26 cellular contexts compared by ENCODE assay signal in genomic region chrX:47507204-47507878, GRCh38.
"Had no signal": no experiment of that assay in that cellular context is flagged by ENCODE, and none has a peak within 500 bp of the region (broad histone marks: within the 10 kb centered on the region; RNA-seq: fewer than 3 reads in every experiment).

No MANE protein-coding gene starts in this region.

- H3K27me3 ChIP-seq: colonic mucosa had no signal

- H3K4me3 ChIP-seq: adrenal gland, breast epithelium, colonic mucosa had no signal

- H3K27ac ChIP-seq: adrenal gland, breast epithelium, colonic mucosa, RWPE1 had no signal

- H3K4me1 ChIP-seq: adrenal gland, breast epithelium, colonic mucosa had no signal

- H3K9me3 Mint-ChIP-seq: activated naive CD8-positive, alpha-beta T cell treated with anti-CD3 and anti-CD28 coated beads, Interleukin-2, amount 10 ng/mL, durations not matched to agents 7 days and 5 days; T-helper 1 cell treated with Interleukin-12 subunit alpha and Interleukin-12 subunit beta and Interleukin-4 antibody, amounts not matched to agents 30 μg/mL and 1 μg/mL, for 36 hours; WTC11 had no signal

- H3K9me3 ChIP-seq: adrenal gland, breast epithelium, colonic mucosa had no signal

- DNase-seq: activated CD4-positive, alpha-beta T cell treated with anti-CD3 and anti-CD28 coated beads for 48 hours; activated CD4-positive, alpha-beta T cell treated with anti-CD3 and anti-CD28 coated beads, Interleukin-2, amount 50 U/mL, for 4 hours; activated CD4-positive, CD25-positive, alpha-beta regulatory T cell treated with anti-CD3 and anti-CD28 coated beads, Interleukin-2, amount 50 U/mL, for 72 hours; activated CD8-positive, alpha-beta memory T cell treated with anti-CD3 and anti-CD28 coated beads, Interleukin-2, amount 50 U/mL, for 48 hours; activated CD8-positive, alpha-beta T cell treated with anti-CD3 and anti-CD28 coated beads, Interleukin-2, amount 10 ng/mL, durations not matched to agents 7 days and 5 days; activated naive CD4-positive, alpha-beta T cell treated with anti-CD3 and anti-CD28 coated beads, Interleukin-2, amount 50 U/mL, for 16 hours; activated naive CD8-positive, alpha-beta T cell treated with anti-CD3 and anti-CD28 coated beads, Interleukin-2, amount 10 ng/mL, durations not matched to agents 7 days and 5 days; activated T-cell treated with anti-CD3 and anti-CD28 coated beads, Interleukin-2, amount 50 U/mL, for 1 hour; adrenal gland; anterior cingulate cortex; caudate nucleus; colonic mucosa; KBM-7; NCI-H146; NCI-H1930; NCI-H2107; NCI-H345; NCI-H510A; NCI-H526 treated with DMSO at 0.1 percent for 48 hours; NCI-H82; NK-92 treated with Interleukin-12 subunit alpha and Interleukin-12 subunit beta, amount 100 ng/mL, for 24 hours; Right ventricle myocardium superior had no signal

- H3K36me3 Mint-ChIP-seq: activated naive CD8-positive, alpha-beta T cell treated with anti-CD3 and anti-CD28 coated beads, Interleukin-2, amount 10 ng/mL, durations not matched to agents 7 days and 5 days; WTC11 had no signal

- H3K27ac Mint-ChIP-seq: activated CD8-positive, alpha-beta T cell treated with anti-CD3 and anti-CD28 coated beads, Interleukin-2, amount 10 ng/mL, durations not matched to agents 7 days and 5 days; activated naive CD8-positive, alpha-beta T cell treated with anti-CD3 and anti-CD28 coated beads, Interleukin-2, amount 10 ng/mL, durations not matched to agents 7 days and 5 days; T-helper 1 cell treated with Interleukin-12 subunit alpha and Interleukin-12 subunit beta and Interleukin-4 antibody, amounts not matched to agents 30 μg/mL and 1 μg/mL, for 36 hours; WTC11 had no signal

- ATAC-seq: activated CD8-positive, alpha-beta T cell treated with anti-CD3 and anti-CD28 coated beads, Interleukin-2, amount 10 ng/mL, durations not matched to agents 7 days and 5 days; WTC11 had no signal

- H3K4me3 Mint-ChIP-seq: activated CD8-positive, alpha-beta T cell treated with anti-CD3 and anti-CD28 coated beads, Interleukin-2, amount 10 ng/mL, durations not matched to agents 7 days and 5 days; activated naive CD8-positive, alpha-beta T cell treated with anti-CD3 and anti-CD28 coated beads, Interleukin-2, amount 10 ng/mL, durations not matched to agents 7 days and 5 days; T-helper 1 cell treated with Interleukin-12 subunit alpha and Interleukin-12 subunit beta and Interleukin-4 antibody, amounts not matched to agents 30 μg/mL and 1 μg/mL, for 36 hours; WTC11 had no signal

- H3K36me3 ChIP-seq: adrenal gland, breast epithelium, colonic mucosa had no signal
